In genomic region chr11:97454988-97455387, GRCh38 we compare ENCODE assay signal across 12 cellular contexts.
A peak's percentile ranks its signal among the peaks of the same experiment; 100 is the strongest.
DNase-seq lines count a peak whose midpoint lies in the region; ATAC-seq, FAIRE-seq and TF ChIP-seq lines count a peak whose summit lies in the region.
"Had no signal": no experiment of that assay in that cellular context is flagged by ENCODE, and none has a peak within 500 bp of the region (broad histone marks: within the 10 kb centered on the region; RNA-seq: fewer than 3 reads in every experiment).

No MANE protein-coding gene starts in this region.

- H3K4me1 Mint-ChIP-seq in WTC11, result peaks cover 5% of the 10 kb centered on the region
- H3K4me1 Mint-ChIP-seq: naive thymus-derived CD8-positive, alpha-beta T cell had no signal

- H3K27ac ChIP-seq in kidney (ENCODE audit: low read depth in 2 of 2, low read length in 2 of 2), result no peak overlapping the region

- no peaks in the 10 kb centered on the region for H3K36me3 Mint-ChIP-seq in WTC11
- H3K36me3 Mint-ChIP-seq: naive thymus-derived CD8-positive, alpha-beta T cell had no signal

- no peak overlapping the region for H3K27ac Mint-ChIP-seq in WTC11
- H3K27ac Mint-ChIP-seq: naive thymus-derived CD8-positive, alpha-beta T cell had no signal

- no peaks in the 10 kb centered on the region for H3K9me3 Mint-ChIP-seq in WTC11

- POLR2A ChIA-PET in WTC11 (lab: Charles Lee), result no interaction called here

- DNase-seq in DMS53 treated with DMSO at 0.1 percent for 48 hours (lab: John Stamatoyannopoulos, UW; ENCODE audit: unreplicated experiment) (peak; percentile 49), NCI-H1105 treated with DMSO at 0.1 percent for 48 hours (lab: John Stamatoyannopoulos, UW) (peak; percentile 37), astrocyte of the cerebellum (ENCODE audit: low read depth) (peak; percentile 1), kidney (no peak), WTC11 (ENCODE audit: low spot score) (no peak)
- DNase-seq: activated gamma-delta T cell; naive thymus-derived CD8-positive, alpha-beta T cell; NCI-H1436 had no signal

- FAIRE-seq in kidney (lab: Jason Lieb, UNC), result no peak
- FAIRE-seq: frontal cortex had no signal

- H3K4me3 ChIP-seq in astrocyte of the cerebellum (ENCODE audit: low read depth, low read length) (no peak overlapping the region), kidney (ENCODE audit: low read length in 2 of 2) (no peak overlapping the region)

- H3K27me3 Mint-ChIP-seq in WTC11 (ENCODE audit: low read depth), result no peaks in the 10 kb centered on the region; the same call in 1 of the 2 replicates
- H3K27me3 Mint-ChIP-seq: naive thymus-derived CD8-positive, alpha-beta T cell had no signal

- ATAC-seq in WTC11 (no peak), GM19324 (IDR thresholded peaks at IDR 0.05; ENCODE audit: low FRiP score, unreplicated experiment) (no peak), HG03457 (IDR thresholded peaks at IDR 0.05; ENCODE audit: unreplicated experiment) (no peak), HG02884 (IDR thresholded peaks at IDR 0.05; ENCODE audit: unreplicated experiment) (no peak)
- ATAC-seq: naive thymus-derived CD8-positive, alpha-beta T cell had no signal

- H3K4me1 ChIP-seq in kidney (ENCODE audit: control insufficient read depth in 1 of 2, insufficient read depth in 1 of 2, low read depth in 1 of 2, low read length in 2 of 2), result no peaks in the 10 kb centered on the region

- H3K4me3 Mint-ChIP-seq in WTC11, result no peak overlapping the region
- H3K4me3 Mint-ChIP-seq: naive thymus-derived CD8-positive, alpha-beta T cell had no signal

- no peak overlapping the region for H3K9ac ChIP-seq in kidney (ENCODE audit: low read length in 2 of 2)

- H3K9me3 ChIP-seq in kidney (ENCODE audit: control insufficient read depth in 1 of 2, low read length in 2 of 2), result no peaks in the 10 kb centered on the region

- intact Hi-C loops in kidney (cut with DNase I), result no loop called here

- H3K36me3 ChIP-seq in kidney (ENCODE audit: control insufficient read depth in 1 of 2, insufficient read depth in 2 of 2, low read length in 2 of 2), result no peaks in the 10 kb centered on the region

- in situ Hi-C loops in astrocyte of the cerebellum (cut with HindIII; ENCODE audit: low sequenced_read_pairs), result no loop called here

- CTCF ChIA-PET in WTC11 (lab: Charles Lee), result interaction anchor here (0.6 to 1.0 kb wide), 3 partner anchors 185 to 1001 kb away, joined by 3 to 4 read pairs (median 3); no protein-coding TSS in a partner anchor

- TF ChIP-seq CTCF in astrocyte of the cerebellum (IDR thresholded peaks at IDR 0.05; ENCODE audit: low read depth, low read length, missing control alignments) (peak; percentile 40), kidney (IDR thresholded peaks at IDR 0.05; ENCODE audit: borderline replicate concordance, extremely low read depth, insufficient read depth) (peak; percentile 13), WTC11 (IDR thresholded peaks at IDR 0.05) (no peak)

TF ChIP-seq in WTC11, 78 proteins besides CTCF, POLR2A, EP300 and RAD21:
- TF ChIP-seq NFYB (CRISPR knock-in tag; conservative IDR thresholded peaks at IDR 0.05; ENCODE audit: low read depth), result no peak
- TF ChIP-seq, protein P1, sequence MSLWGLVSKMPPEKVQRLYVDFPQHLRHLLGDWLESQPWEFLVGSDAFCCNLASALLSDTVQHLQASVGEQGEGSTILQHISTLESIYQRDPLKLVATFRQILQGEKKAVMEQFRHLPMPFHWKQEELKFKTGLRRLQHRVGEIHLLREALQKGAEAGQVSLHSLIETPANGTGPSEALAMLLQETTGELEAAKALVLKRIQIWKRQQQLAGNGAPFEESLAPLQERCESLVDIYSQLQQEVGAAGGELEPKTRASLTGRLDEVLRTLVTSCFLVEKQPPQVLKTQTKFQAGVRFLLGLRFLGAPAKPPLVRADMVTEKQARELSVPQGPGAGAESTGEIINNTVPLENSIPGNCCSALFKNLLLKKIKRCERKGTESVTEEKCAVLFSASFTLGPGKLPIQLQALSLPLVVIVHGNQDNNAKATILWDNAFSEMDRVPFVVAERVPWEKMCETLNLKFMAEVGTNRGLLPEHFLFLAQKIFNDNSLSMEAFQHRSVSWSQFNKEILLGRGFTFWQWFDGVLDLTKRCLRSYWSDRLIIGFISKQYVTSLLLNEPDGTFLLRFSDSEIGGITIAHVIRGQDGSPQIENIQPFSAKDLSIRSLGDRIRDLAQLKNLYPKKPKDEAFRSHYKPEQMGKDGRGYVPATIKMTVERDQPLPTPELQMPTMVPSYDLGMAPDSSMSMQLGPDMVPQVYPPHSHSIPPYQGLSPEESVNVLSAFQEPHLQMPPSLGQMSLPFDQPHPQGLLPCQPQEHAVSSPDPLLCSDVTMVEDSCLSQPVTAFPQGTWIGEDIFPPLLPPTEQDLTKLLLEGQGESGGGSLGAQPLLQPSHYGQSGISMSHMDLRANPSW (CRISPR knock-in tag; conservative IDR thresholded peaks at IDR 0.05; ENCODE audit: low read depth), result no peak
- TF ChIP-seq, protein P2, sequence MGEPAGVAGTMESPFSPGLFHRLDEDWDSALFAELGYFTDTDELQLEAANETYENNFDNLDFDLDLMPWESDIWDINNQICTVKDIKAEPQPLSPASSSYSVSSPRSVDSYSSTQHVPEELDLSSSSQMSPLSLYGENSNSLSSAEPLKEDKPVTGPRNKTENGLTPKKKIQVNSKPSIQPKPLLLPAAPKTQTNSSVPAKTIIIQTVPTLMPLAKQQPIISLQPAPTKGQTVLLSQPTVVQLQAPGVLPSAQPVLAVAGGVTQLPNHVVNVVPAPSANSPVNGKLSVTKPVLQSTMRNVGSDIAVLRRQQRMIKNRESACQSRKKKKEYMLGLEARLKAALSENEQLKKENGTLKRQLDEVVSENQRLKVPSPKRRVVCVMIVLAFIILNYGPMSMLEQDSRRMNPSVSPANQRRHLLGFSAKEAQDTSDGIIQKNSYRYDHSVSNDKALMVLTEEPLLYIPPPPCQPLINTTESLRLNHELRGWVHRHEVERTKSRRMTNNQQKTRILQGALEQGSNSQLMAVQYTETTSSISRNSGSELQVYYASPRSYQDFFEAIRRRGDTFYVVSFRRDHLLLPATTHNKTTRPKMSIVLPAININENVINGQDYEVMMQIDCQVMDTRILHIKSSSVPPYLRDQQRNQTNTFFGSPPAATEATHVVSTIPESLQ (CRISPR knock-in tag; IDR thresholded peaks at IDR 0.05), result no peak
- TF ChIP-seq ZNF396 (CRISPR knock-in tag; IDR thresholded peaks at IDR 0.05; ENCODE audit: borderline replicate concordance), result no peak
- no peak for TF ChIP-seq ZNF219 (CRISPR knock-in tag; IDR thresholded peaks at IDR 0.05; ENCODE audit: borderline replicate concordance)
- TF ChIP-seq, protein P3, sequence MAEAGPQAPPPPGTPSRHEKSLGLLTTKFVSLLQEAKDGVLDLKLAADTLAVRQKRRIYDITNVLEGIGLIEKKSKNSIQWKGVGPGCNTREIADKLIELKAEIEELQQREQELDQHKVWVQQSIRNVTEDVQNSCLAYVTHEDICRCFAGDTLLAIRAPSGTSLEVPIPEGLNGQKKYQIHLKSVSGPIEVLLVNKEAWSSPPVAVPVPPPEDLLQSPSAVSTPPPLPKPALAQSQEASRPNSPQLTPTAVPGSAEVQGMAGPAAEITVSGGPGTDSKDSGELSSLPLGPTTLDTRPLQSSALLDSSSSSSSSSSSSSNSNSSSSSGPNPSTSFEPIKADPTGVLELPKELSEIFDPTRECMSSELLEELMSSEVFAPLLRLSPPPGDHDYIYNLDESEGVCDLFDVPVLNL (CRISPR knock-in tag; IDR thresholded peaks at IDR 0.05; ENCODE audit: borderline replicate concordance, low read depth), result no peak
- TF ChIP-seq ELF4 (CRISPR knock-in tag; IDR thresholded peaks at IDR 0.05; ENCODE audit: low read depth), result no peak
- no peak for TF ChIP-seq CREM (CRISPR knock-in tag; IDR thresholded peaks at IDR 0.05)
- TF ChIP-seq ZNF671 (CRISPR knock-in tag; IDR thresholded peaks at IDR 0.05), result no peak
- TF ChIP-seq USF2 (CRISPR knock-in tag; IDR thresholded peaks at IDR 0.05), result no peak
- TF ChIP-seq ETV6 (CRISPR knock-in tag; IDR thresholded peaks at IDR 0.05), result no peak
- no peak for TF ChIP-seq CREB1 (CRISPR knock-in tag; IDR thresholded peaks at IDR 0.05)
- TF ChIP-seq JUN (CRISPR knock-in tag; IDR thresholded peaks at IDR 0.05), result no peak
- TF ChIP-seq OVOL2 (CRISPR knock-in tag; IDR thresholded peaks at IDR 0.05; ENCODE audit: borderline replicate concordance), result no peak

Comparison
In these comparisons a context has a peak if more than half of its experiments do, and no peak if none do; other contexts are left out.
1. DNase-seq: peak in DMS53 treated with DMSO at 0.1 percent for 48 hours (single experiment), NCI-H1105 treated with DMSO at 0.1 percent for 48 hours (single experiment) and astrocyte of the cerebellum (single experiment); none in kidney (single experiment) and WTC11 (single experiment).